Comparison of ENCODE assay signal across 1 cellular context in the genomic region with DNA sequence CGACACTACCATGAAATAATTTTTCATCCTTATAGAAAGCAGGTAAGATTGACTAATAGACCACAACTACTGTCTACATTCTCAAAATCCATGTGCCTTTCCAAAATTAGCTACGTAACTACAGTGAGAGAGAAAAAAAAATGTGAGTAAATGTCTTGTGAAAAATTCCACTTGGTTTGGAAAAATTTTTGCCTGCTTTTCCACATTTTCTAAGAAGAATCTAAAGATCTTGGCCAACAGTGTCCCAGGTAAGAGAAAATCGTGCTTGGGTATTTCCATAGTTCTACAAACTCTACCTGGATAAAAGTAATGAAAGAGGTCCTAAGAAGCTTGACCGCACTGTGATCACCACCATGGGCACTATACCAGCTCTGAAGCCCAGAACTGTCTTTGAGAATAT.
TF ChIP-seq lines count a peak whose summit lies in the region.

No MANE protein-coding gene starts in this region.

TF ChIP-seq in H1, 55 proteins besides CTCF, POLR2A, EP300 and RAD21:
- TF ChIP-seq ZNF274 (IDR thresholded peaks at IDR 0.05; ENCODE audit: borderline replicate concordance, extremely low read depth, low read length): no peak
- no peak for TF ChIP-seq GABPA (IDR thresholded peaks at IDR 0.05; ENCODE audit: borderline replicate concordance, insufficient read depth, low read length)
- TF ChIP-seq CTBP2 (IDR thresholded peaks at IDR 0.05; ENCODE audit: borderline replicate concordance, insufficient read depth, insufficient read length, low read length): no peak
- no peak for TF ChIP-seq MAFK (IDR thresholded peaks at IDR 0.05; ENCODE audit: low read depth, low read length)
- TF ChIP-seq BACH1 (IDR thresholded peaks at IDR 0.05; ENCODE audit: low read length): no peak
- TF ChIP-seq KDM4A (IDR thresholded peaks at IDR 0.05; ENCODE audit: low read depth, low read length, severe bottlenecking): no peak
- no peak for TF ChIP-seq KDM1A (IDR thresholded peaks at IDR 0.05; ENCODE audit: borderline replicate concordance, low read length)
- TF ChIP-seq SIRT6 (IDR thresholded peaks at IDR 0.05; ENCODE audit: low read length): no peak
- TF ChIP-seq SRF (IDR thresholded peaks at IDR 0.05; ENCODE audit: low read depth, low read length): no peak
- no peak for TF ChIP-seq TBP (IDR thresholded peaks at IDR 0.05; ENCODE audit: low read depth, low read length)
TF ChIP-seq in H1: peak in this region for 0.
